37 cellular contexts compared by ENCODE assay signal in the genomic region with DNA sequence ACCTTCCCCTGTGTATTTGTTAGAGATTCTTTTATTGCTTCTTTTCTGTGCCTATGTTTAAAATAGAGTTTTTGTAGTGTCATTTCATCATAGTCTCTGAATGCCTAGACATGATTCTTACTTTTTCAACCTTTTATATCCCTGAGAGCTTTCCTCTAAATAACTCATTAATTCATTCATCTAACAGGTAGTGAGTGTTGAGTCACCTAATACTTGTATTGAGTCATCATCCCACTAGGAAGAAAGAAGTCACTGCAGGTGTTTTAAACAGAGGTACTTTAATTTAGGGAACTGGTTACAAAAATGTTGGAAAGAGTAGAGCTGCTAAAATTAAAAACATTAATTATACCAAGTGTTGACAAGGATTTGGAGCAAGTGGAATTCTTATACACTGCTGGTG. TPM values are rescaled to one million over a fixed set of nuclear protein-coding genes. Genes with fewer than 3 reads are reported as not detected.
"Had no signal": no experiment of that assay in that cellular context is flagged by ENCODE, and none has a peak within 500 bp of the region (broad histone marks: within the 10 kb centered on the region; RNA-seq: fewer than 3 reads in every experiment).

No MANE protein-coding gene starts in this region.

- H3K36me3 Mint-ChIP-seq: activated naive CD4-positive, alpha-beta T cell treated with anti-CD3 and anti-CD28 coated beads, Interleukin-2, amount 10 ng/mL, durations not matched to agents 7 days and 5 days; brain had no signal

- H3K9me3 Mint-ChIP-seq: central memory CD8-positive, alpha-beta T cell had no signal

- H3K4me2 ChIP-seq: PC-9 had no signal

- H3K4me3 ChIP-seq: cardiac muscle cell, MG63, PC-9 had no signal

- DNase-seq: activated B cell treated with CpG ODN at 0.5 μM for 24 hours; activated CD4-positive, alpha-beta memory T cell treated with anti-CD3 and anti-CD28 coated beads for 36 hours; activated CD4-positive, alpha-beta T cell treated with anti-CD3 and anti-CD28 coated beads for 4 hours; activated CD4-positive, alpha-beta T cell treated with anti-CD3 and anti-CD28 coated beads, Interleukin-2, amount 50 U/mL, for 1 hour; activated CD4-positive, CD25-positive, alpha-beta regulatory T cell treated with anti-CD3 and anti-CD28 coated beads, Interleukin-2, amount 50 U/mL, for 72 hours; activated CD8-positive, alpha-beta memory T cell treated with anti-CD3 and anti-CD28 coated beads, Interleukin-2, amount 50 U/mL, for 4 hours; activated effector memory CD4-positive, alpha-beta T cell treated with Interleukin-2 at 50 U/mL for 16 hours; activated naive CD4-positive, alpha-beta T cell treated with anti-CD3 and anti-CD28 coated beads, Interleukin-2, amount 10 ng/mL, durations not matched to agents 7 days and 5 days; activated naive CD8-positive, alpha-beta T cell treated with anti-CD3 and anti-CD28 coated beads, Interleukin-2, amount 50 U/mL, for 24 hours; activated T-cell treated with anti-CD3 and anti-CD28 coated beads, Interleukin-2, amount 50 U/mL, for 4 hours; anterior cingulate cortex; Kasumi-1; KG1; MG63; NCI-H1048; NCI-H1105 treated with DMSO at 0.1 percent for 48 hours; NCI-H1436; NCI-H1694; NCI-H2029; NCI-H2171; NCI-H510A; NCI-H526; NCI-H748 treated with DMSO at 0.1 percent for 48 hours; NK-92 treated with Interleukin-12 subunit alpha and Interleukin-12 subunit beta, amount 100 ng/mL, for 24 hours; PC-9; Right ventricle myocardium superior; SW 1271; T-helper 1 cell; T-helper 2 cell; T-helper 9 cell had no signal

- H3K4me1 Mint-ChIP-seq: activated naive CD4-positive, alpha-beta T cell treated with anti-CD3 and anti-CD28 coated beads, Interleukin-2, amount 10 ng/mL, durations not matched to agents 7 days and 5 days; activated naive CD8-positive, alpha-beta T cell treated with anti-CD3 and anti-CD28 coated beads, Interleukin-2, amount 50 U/mL, for 24 hours; brain; central memory CD8-positive, alpha-beta T cell had no signal

- H3K27me3 ChIP-seq: cardiac muscle cell, MG63 had no signal

- H3K27me3 Mint-ChIP-seq: activated naive CD8-positive, alpha-beta T cell treated with anti-CD3 and anti-CD28 coated beads, Interleukin-2, amount 50 U/mL, for 24 hours; brain had no signal

- H3K27ac Mint-ChIP-seq: activated B cell treated with CpG ODN at 0.5 μM for 24 hours; activated CD4-positive, alpha-beta memory T cell treated with anti-CD3 and anti-CD28 coated beads for 36 hours; activated naive CD4-positive, alpha-beta T cell treated with anti-CD3 and anti-CD28 coated beads, Interleukin-2, amount 10 ng/mL, durations not matched to agents 7 days and 5 days; activated naive CD8-positive, alpha-beta T cell; activated naive CD8-positive, alpha-beta T cell treated with anti-CD3 and anti-CD28 coated beads, Interleukin-2, amount 50 U/mL, for 24 hours; activated T-helper 1 cell treated with anti-CD3 and anti-CD28 coated beads, Interleukin-12 subunit alpha, Interleukin-12 subunit beta, Interleukin-2, Interleukin-4 antibody, amounts not matched to agents 30 ng/mL and 10 ng/mL and 1 ng/mL, durations not matched to agents 14 hours and 24 hours and 36 hours; brain had no signal

- H3K4me3 Mint-ChIP-seq: activated B cell treated with CpG ODN at 0.5 μM for 24 hours; activated CD4-positive, alpha-beta memory T cell treated with anti-CD3 and anti-CD28 coated beads for 36 hours; activated naive CD4-positive, alpha-beta T cell treated with anti-CD3 and anti-CD28 coated beads, Interleukin-2, amount 10 ng/mL, durations not matched to agents 7 days and 5 days; activated naive CD8-positive, alpha-beta T cell; activated naive CD8-positive, alpha-beta T cell treated with anti-CD3 and anti-CD28 coated beads, Interleukin-2, amount 50 U/mL, for 24 hours; activated T-cell treated with anti-CD3 and anti-CD28 coated beads, Interleukin-2, amount 50 U/mL, for 4 hours; activated T-helper 1 cell treated with anti-CD3 and anti-CD28 coated beads, Interleukin-12 subunit alpha, Interleukin-12 subunit beta, Interleukin-2, Interleukin-4 antibody, amounts not matched to agents 30 ng/mL and 10 ng/mL and 1 ng/mL, durations not matched to agents 14 hours and 24 hours and 36 hours; brain; central memory CD8-positive, alpha-beta T cell had no signal

- H3K36me3 ChIP-seq: cardiac muscle cell, MG63 had no signal

- H3K27ac ChIP-seq: cardiac muscle cell, PC-9, VCaP had no signal

- FAIRE-seq: RCC 7860 had no signal

- H2AFZ ChIP-seq: PC-9 had no signal

RNA-seq across cellular contexts. Expression of a gene that starts 18.5 kb away (rescaled TPM):
- total RNA-seq: activated B cell treated with CpG ODN at 0.5 μM for 24 hours; activated CD4-positive, alpha-beta memory T cell treated with anti-CD3 and anti-CD28 coated beads for 36 hours; activated T-cell treated with anti-CD3 and anti-CD28 coated beads, Interleukin-2, amount 50 U/mL, for 4 hours; activated T-helper 1 cell treated with anti-CD3 and anti-CD28 coated beads, Interleukin-12 subunit alpha, Interleukin-12 subunit beta, Interleukin-2, Interleukin-4 antibody, amounts not matched to agents 30 ng/mL and 10 ng/mL and 1 ng/mL, durations not matched to agents 14 hours and 24 hours and 36 hours; cardiac muscle cell; PC-9; Right ventricle myocardium superior had no signal
- polyA plus RNA-seq: cardiac muscle cell had no signal

RNA-seq across cellular contexts. Expression of a gene that starts 34.3 kb away (rescaled TPM):
- total RNA-seq: PC-9 had no signal
